In the genomic region with DNA sequence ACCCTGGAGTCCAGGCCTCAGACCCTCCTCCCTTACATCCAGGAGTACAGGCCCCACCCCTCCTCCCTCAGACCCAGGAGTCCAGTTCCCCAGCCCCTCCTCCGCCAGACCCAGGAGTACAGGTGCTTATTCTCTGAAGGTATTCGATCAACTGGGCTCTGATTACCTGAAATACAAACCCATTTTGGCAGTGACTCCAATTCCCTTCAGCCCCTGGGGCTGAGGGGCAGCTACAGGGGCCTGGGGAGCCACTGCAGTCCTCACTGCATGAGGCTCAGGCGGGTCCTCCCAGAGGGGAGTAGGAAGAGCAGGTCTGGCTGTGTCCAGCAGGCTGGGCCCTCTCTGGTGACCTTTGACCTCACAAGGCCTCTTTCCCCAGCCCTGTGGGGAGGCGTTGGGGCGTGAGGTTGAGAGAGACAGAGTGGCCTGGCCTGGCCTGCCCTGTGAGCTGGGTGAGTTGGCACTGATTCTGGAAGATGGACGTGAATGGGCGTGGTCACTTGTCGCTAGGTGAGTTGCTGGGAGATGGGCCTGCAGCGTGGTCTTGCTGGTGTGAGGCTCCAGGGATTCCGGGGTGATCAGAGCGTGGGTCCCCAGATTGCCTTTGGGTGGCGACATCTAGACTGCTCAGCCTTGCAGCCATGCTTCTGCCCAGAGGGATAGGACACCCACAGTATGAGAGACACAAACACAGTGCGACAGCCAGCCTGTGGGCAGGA, we compare ENCODE assay signal across 9 cellular contexts. TPM values are rescaled to one million over a fixed set of nuclear protein-coding genes. Genes with fewer than 3 reads are reported as not detected.
DNase-seq lines count a peak whose midpoint lies in the region; ATAC-seq and TF ChIP-seq lines count a peak whose summit lies in the region.
"Had no signal": no experiment of that assay in that cellular context is flagged by ENCODE, and none has a peak within 500 bp of the region (broad histone marks: within the 10 kb centered on the region; RNA-seq: fewer than 3 reads in every experiment).

No MANE protein-coding gene starts in this region.

- no peak for TF ChIP-seq CTCF in testis (IDR thresholded peaks at IDR 0.05)

- no peaks in the 10 kb centered on the region for H3K27me3 ChIP-seq in layer of hippocampus (ENCODE audit: control insufficient read depth, insufficient read depth, low read length)
- no peaks in the 10 kb centered on the region for H3K27me3 ChIP-seq in testis

- POLR2A ChIA-PET in T-cell (lab: Charles Lee): no interaction called here

- H3K27ac Mint-ChIP-seq in T-helper 17 cell: peak overlapping the region; percentile 72
- H3K27ac Mint-ChIP-seq in T-cell: no peak overlapping the region

- no peaks in the 10 kb centered on the region for H3K27me3 Mint-ChIP-seq in T-helper 17 cell
- no peaks in the 10 kb centered on the region for H3K27me3 Mint-ChIP-seq in T-cell

- no peaks in the 10 kb centered on the region for H3K36me3 Mint-ChIP-seq in T-helper 17 cell (ENCODE audit: low read depth)
- H3K36me3 Mint-ChIP-seq in T-cell: peaks cover 3% of the 10 kb centered on the region

- TF ChIP-seq POLR2A in testis (IDR thresholded peaks at IDR 0.05): no peak

- ATAC-seq in T-helper 17 cell (no peak), T-cell (replicated peaks in 1 of 4) (no peak), GM21390 (IDR thresholded peaks at IDR 0.05; ENCODE audit: unreplicated experiment) (no peak)

- peaks cover 22% of the 10 kb centered on the region for H3K4me1 ChIP-seq in testis

- H3K27ac ChIP-seq in layer of hippocampus (ENCODE audit: low read depth, low read length) (peak overlapping the region; percentile 57), testis (peak overlapping the region in 1 of 2 donors; percentile 20)

- H3K36me3 ChIP-seq in testis (ENCODE audit: low read depth, missing control alignments): no peaks in the 10 kb centered on the region

- CTCF ChIA-PET in T-cell (lab: Charles Lee): no interaction called here

- peak; percentile 13 for DNase-seq in ELR (ENCODE audit: low read depth)
- no peak for DNase-seq in T-helper 17 cell
- no peak for DNase-seq in T-cell
- no peak for DNase-seq in testis
- DNase-seq: activated CD4-positive, alpha-beta T cell treated with anti-CD3 and anti-CD28 coated beads, Interleukin-2, amount 50 U/mL, for 1 hour; DMS 273 treated with DMSO at 0.1 percent for 48 hours had no signal

- WGBS in testis, 2 donors: 77 to 86% methylated on average over 9 to 13 of the region's 13 CpGs

- H3K9me3 Mint-ChIP-seq in T-cell: no peaks in the 10 kb centered on the region

- H3K4me3 Mint-ChIP-seq in T-helper 17 cell (no peak overlapping the region), T-cell (no peak overlapping the region)

- H3K9me3 ChIP-seq in T-helper 17 cell (ENCODE audit: control insufficient read depth, low read length, poor library complexity, severe bottlenecking) (no peaks in the 10 kb centered on the region), testis (no peaks in the 10 kb centered on the region)

- H3K4me1 Mint-ChIP-seq in T-helper 17 cell (peaks cover 27% of the 10 kb centered on the region), T-cell (peaks cover 25 to 45% (median 30%) of the 10 kb centered on the region in 3 donors)

- H3K4me3 ChIP-seq in testis: no peak overlapping the region

- intact Hi-C loops in testis (cut with DNase I; ENCODE audit: low total_unique reads): no loop called here

RNA-seq across cellular contexts. Expression of a gene that starts 3.1 kb away (rescaled TPM):
- 10 to 100 TPM; 14.0 to 14.6 TPM for total RNA-seq in T-helper 17 cell
- total RNA-seq in T-cell: 10 to 100 TPM; 21.5 to 40.6 (median 36.6) TPM
- total RNA-seq in testis: 10 to 100 TPM; 58.5 to 67.4 TPM
- polyA plus RNA-seq in testis (ENCODE audit: insufficient read depth, low read depth, low replicate concordance): 38.0 TPM

RNA-seq across cellular contexts. Expression of a gene that starts 28.5 kb away (rescaled TPM):
- under 1 TPM in 1 of 2 donors, not detected in 1; 0.44 TPM for total RNA-seq in T-helper 17 cell
- 1 to 10 TPM in 2 of 5 donors, under 1 TPM in 2, not detected in 1; 0.58 to 2.1 (median 1.1) TPM for total RNA-seq in T-cell
- total RNA-seq in testis: 10 to 100 TPM in 1 of 2 donors, 1 to 10 TPM in 1; 5.6 to 11.9 TPM
- 8.8 TPM for polyA plus RNA-seq in testis (ENCODE audit: insufficient read depth, low read depth, low replicate concordance)
- total RNA-seq: LHCN-M2 had no signal

RNA-seq across cellular contexts. Expression of a gene that starts 52.4 kb away (rescaled TPM):
- not detected for total RNA-seq in T-helper 17 cell
- total RNA-seq in T-cell: not detected
- total RNA-seq in testis: not detected
- not detected for polyA plus RNA-seq in testis (ENCODE audit: insufficient read depth, low read depth, low replicate concordance)
- total RNA-seq: LHCN-M2 had no signal

RNA-seq across cellular contexts. Expression of a gene that starts 55.3 kb away (rescaled TPM):
- total RNA-seq in T-helper 17 cell: under 1 TPM; 0.07 to 0.16 TPM
- total RNA-seq in T-cell: under 1 TPM; 0.09 to 0.28 (median 0.15) TPM
- total RNA-seq in testis: 1 to 10 TPM; 2.0 to 3.6 TPM
- polyA plus RNA-seq in testis (ENCODE audit: insufficient read depth, low read depth, low replicate concordance): 5.1 TPM
- total RNA-seq: LHCN-M2 had no signal
